Comparison of ENCODE assay signal across 10 cellular contexts in the genomic region with DNA sequence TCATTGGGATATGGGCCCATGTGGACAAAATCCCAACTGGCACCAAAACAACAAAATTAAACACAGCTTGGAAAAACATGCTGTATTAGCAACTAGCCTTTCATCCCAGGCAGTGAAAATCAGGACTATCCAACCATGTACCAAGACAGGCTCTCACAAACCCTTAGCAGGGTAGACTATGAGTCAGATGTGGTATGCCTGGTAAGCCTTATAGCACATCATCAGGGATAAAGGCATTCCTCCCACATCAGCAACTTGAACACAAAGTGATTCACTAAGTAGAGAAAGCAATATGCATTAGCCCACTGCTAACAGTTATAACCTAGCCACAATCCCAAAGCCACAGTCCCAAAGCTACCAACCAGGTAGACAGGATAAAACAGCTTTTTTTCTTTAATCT. TPM values are rescaled to one million over a fixed set of nuclear protein-coding genes. Genes with fewer than 3 reads are reported as not detected.
DNase-seq lines count a peak whose midpoint lies in the region; ATAC-seq and TF ChIP-seq lines count a peak whose summit lies in the region.
"Had no signal": no experiment of that assay in that cellular context is flagged by ENCODE, and none has a peak within 500 bp of the region (broad histone marks: within the 10 kb centered on the region; RNA-seq: fewer than 3 reads in every experiment).

No MANE protein-coding gene starts in this region.

- no TSS peak for BruUV-seq in MCF 10A (replicated peaks; lab: Mats Ljungman, UMichigan)

- H3K9ac ChIP-seq in fibroblast of lung (ENCODE audit: insufficient read depth, low read length), result no peak overlapping the region

- peaks cover 18% of the 10 kb centered on the region for H3K4me1 Mint-ChIP-seq in MCF 10A (ENCODE audit: insufficient read depth, unreplicated experiment)

- H3K36me3 ChIP-seq in breast epithelium (no peaks in the 10 kb centered on the region), fibroblast of lung (ENCODE audit: control insufficient read depth, insufficient read depth, low read length) (no peaks in the 10 kb centered on the region)
- H3K36me3 ChIP-seq: right atrium auricular region had no signal

- no peaks in the 10 kb centered on the region for H3K27me3 ChIP-seq in breast epithelium
- no peaks in the 10 kb centered on the region for H3K27me3 ChIP-seq in fibroblast of lung (ENCODE audit: control insufficient read depth, insufficient read depth, low read length)
- H3K27me3 ChIP-seq: right atrium auricular region had no signal

- no peak overlapping the region for H3K4me2 ChIP-seq in fibroblast of lung (ENCODE audit: extremely low read depth, insufficient read depth, low read length)

- H3K4me3 ChIP-seq in breast epithelium (no peak overlapping the region), fibroblast of lung (replicated peaks in 1 of 4; ENCODE audit: control extremely low read depth in 1 of 4, insufficient read depth in 1 of 4, low read depth in 3 of 4, low read length in 4 of 4) (no peak overlapping the region)
- H3K4me3 ChIP-seq: right atrium auricular region had no signal

- no peak overlapping the region for H2AFZ ChIP-seq in fibroblast of lung (ENCODE audit: low read length)

- no peaks in the 10 kb centered on the region for H3K27me3 Mint-ChIP-seq in MCF 10A (ENCODE audit: insufficient read depth, unreplicated experiment)

- H3K27ac ChIP-seq in breast epithelium, result no peak overlapping the region
- H3K27ac ChIP-seq in RWPE1, result no peak overlapping the region
- H3K27ac ChIP-seq in fibroblast of lung (ENCODE audit: insufficient read depth, low read length), result peak overlapping the region; percentile 4
- H3K27ac ChIP-seq: right atrium auricular region had no signal

- no peaks in the 10 kb centered on the region for H3K9me3 Mint-ChIP-seq in MCF 10A (ENCODE audit: unreplicated experiment)

- H3K27ac Mint-ChIP-seq in MCF 10A (ENCODE audit: low read depth, unreplicated experiment), result no peak overlapping the region

- H3K4me1 ChIP-seq in breast epithelium, result no peaks in the 10 kb centered on the region
- peaks cover 10% of the 10 kb centered on the region for H3K4me1 ChIP-seq in fibroblast of lung (ENCODE audit: control insufficient read depth, extremely low read depth, insufficient read depth, low read length)

- POLR2A ChIA-PET in MCF 10A (lab: Yijun Ruan, JAX) (interaction anchor here (0.7 to 5.1 kb wide), 3 partner anchors 8 to 353 kb away, joined by 3 to 22 read pairs (median 6); a partner anchor contains a TSS), RWPE1 (lab: Yijun Ruan, JAX; ENCODE audit: low non-redundant PET) (no interaction called here)

- intact Hi-C loops in MCF 10A (cut with micrococcal nuclease) (no loop called here), breast epithelium (cut with DNase I; ENCODE audit: low total_unique reads) (no loop called here)

- DNase-seq in MCF 10A (ENCODE audit: unreplicated experiment) (peak; percentile 41), breast epithelium (ENCODE audit: low spot score in 2 of 2) (no peak), RWPE1 (ENCODE audit: low spot score) (peak; percentile 53), fibroblast of lung (ENCODE audit: low read depth in 2 of 2) (peak; percentile 85 to 97), stromal cell of bone marrow (ENCODE audit: low read depth) (peak; percentile 91), DMS 273 (lab: John Stamatoyannopoulos, UW; ENCODE audit: unreplicated experiment) (no peak)
- DNase-seq in NK-92 treated with Interleukin-12 subunit alpha and Interleukin-12 subunit beta, amount 100 ng/mL, for 24 hours (lab: John Stamatoyannopoulos, UW), result no peak
- DNase-seq: left ventricle myocardium superior had no signal

- no peak for ATAC-seq in HG03460 (IDR thresholded peaks at IDR 0.05; ENCODE audit: unreplicated experiment)
- ATAC-seq: left ventricle myocardium superior had no signal

- no peaks in the 10 kb centered on the region for H4K20me1 ChIP-seq in fibroblast of lung (ENCODE audit: control insufficient read depth, extremely low read depth, insufficient read depth, low read length)

- CTCF ChIA-PET in MCF 10A (lab: Yijun Ruan, JAX) (interaction anchor here (0.6 to 3.4 kb wide), 14 partner anchors 9 to 463 kb away, joined by 3 to 57 read pairs (median 4); a partner anchor contains a TSS), RWPE1 (lab: Yijun Ruan, JAX) (no interaction called here)

- H3K36me3 Mint-ChIP-seq in MCF 10A (ENCODE audit: insufficient read depth, unreplicated experiment), result peaks cover 12% of the 10 kb centered on the region

- H3K9me3 ChIP-seq in breast epithelium, result no peaks in the 10 kb centered on the region
- no peaks in the 10 kb centered on the region for H3K9me3 ChIP-seq in fibroblast of lung (ENCODE audit: control insufficient read depth, insufficient read depth, low read depth, low read length)
- H3K9me3 ChIP-seq: right atrium auricular region had no signal

- TF ChIP-seq CTCF in MCF 10A (IDR thresholded peaks at IDR 0.05; ENCODE audit: unreplicated experiment), result no peak
- no peak for TF ChIP-seq CTCF in breast epithelium (IDR thresholded peaks at IDR 0.05)
- TF ChIP-seq CTCF in RWPE1 (conservative IDR thresholded peaks at IDR 0.05; ENCODE audit: low read depth), result no peak
- no peak for TF ChIP-seq CTCF in fibroblast of lung (conservative IDR thresholded peaks at IDR 0.05 in 1 of 2, IDR thresholded peaks at IDR 0.05 in 1 of 2; ENCODE audit: low read depth in 1 of 2, low read length in 2 of 2)

- no peak overlapping the region for H3K4me3 Mint-ChIP-seq in MCF 10A (ENCODE audit: unreplicated experiment)

- peaks cover 25% of the 10 kb centered on the region for H3K79me2 ChIP-seq in fibroblast of lung (ENCODE audit: control insufficient read depth, insufficient read depth, low read length)

- no peak for TF ChIP-seq POLR2A in breast epithelium (IDR thresholded peaks at IDR 0.05)

RNA-seq across cellular contexts. Expression of a gene that starts 8.0 kb away (rescaled TPM):
- total RNA-seq in MCF 10A (2022), result 6.4 and 6.5 TPM in 2 replicates
- total RNA-seq in breast epithelium, result 10 to 100 TPM in 1 of 3 donors, 1 to 10 TPM in 2; 5.3 to 13.5 (median 5.9) TPM
- 7.8 and 8.5 TPM in 2 replicates for total RNA-seq in fibroblast of lung
- polyA plus RNA-seq in fibroblast of lung, result 0.72 and 1.4 TPM in 2 replicates
- 2.0 and 3.6 TPM in 2 replicates for polyA plus RNA-seq in fibroblast of lung (2012)
- 1.1 TPM in 2 replicates for polyA minus RNA-seq in fibroblast of lung (ENCODE audit: low replicate concordance)

Comparison
In these comparisons a context has a peak if more than half of its experiments do, and no peak if none do; other contexts are left out.
1. DNase-seq: peak in MCF 10A (single experiment), RWPE1 (single experiment), fibroblast of lung (2 of 2) and stromal cell of bone marrow (single experiment); none in breast epithelium (0 of 2), DMS 273 (single experiment) and NK-92 treated with Interleukin-12 subunit alpha and Interleukin-12 subunit beta, amount 100 ng/mL, for 24 hours (single experiment).